13 cellular contexts compared by ENCODE assay signal in the genomic region with DNA sequence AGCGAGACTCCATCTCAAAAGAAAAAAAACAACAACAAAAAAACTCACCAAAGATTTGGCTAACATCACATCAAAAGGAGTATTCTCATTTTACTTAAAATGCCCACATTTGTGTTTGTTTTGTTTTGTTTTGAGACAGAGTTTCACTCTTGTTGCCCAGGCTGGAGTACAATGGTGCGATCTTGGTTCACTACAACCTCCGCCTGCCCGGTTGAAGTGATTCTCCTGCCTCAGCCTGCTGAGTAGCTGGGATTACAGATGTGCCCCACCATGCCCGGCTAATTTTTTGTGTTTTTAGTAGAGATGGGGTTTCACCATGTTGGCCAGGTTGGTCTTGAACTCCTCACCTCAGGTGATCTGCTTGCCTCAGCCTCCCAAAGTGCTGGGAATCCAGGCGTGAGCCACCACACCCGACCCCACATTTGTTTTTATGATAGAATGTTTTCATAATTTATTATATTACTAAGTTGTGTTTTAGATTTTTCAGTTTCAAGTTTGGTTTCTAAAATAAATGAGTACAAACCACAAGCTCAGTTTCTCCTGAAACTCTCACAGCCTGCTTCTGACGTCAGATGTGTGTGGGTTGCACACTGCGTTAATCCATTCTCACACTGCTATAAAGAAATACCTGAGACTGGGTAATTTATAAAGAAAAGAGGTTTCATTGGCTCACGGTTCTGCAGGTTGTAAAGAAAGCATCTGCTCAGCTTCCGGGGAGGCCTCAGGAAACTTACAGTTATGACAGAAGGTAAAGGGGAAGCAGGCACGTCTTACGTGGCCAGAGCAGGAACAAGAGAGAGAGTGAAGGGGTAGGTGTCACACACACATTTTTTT. TPM values are rescaled to one million over a fixed set of nuclear protein-coding genes. Genes with fewer than 3 reads are reported as not detected.
DNase-seq lines count a peak whose midpoint lies in the region; ATAC-seq lines count a peak whose summit lies in the region.
"Not testable (repeated sequence)": the region's sequence is repeated elsewhere in the genome, so short reads cannot be mapped to it uniquely, and the experiment has no call there.
"Had no signal": no experiment of that assay in that cellular context is flagged by ENCODE, and none has a peak within 500 bp of the region (broad histone marks: within the 10 kb centered on the region; RNA-seq: fewer than 3 reads in every experiment).

No MANE protein-coding gene starts in this region.

- not testable (repeated sequence) for H3K4me1 ChIP-seq in CD4-positive, CD25-positive, alpha-beta regulatory T cell (ENCODE audit: control insufficient read depth, insufficient read depth, low read length, poor library complexity, severe bottlenecking)
- peaks cover 14 to 16% of the 10 kb centered on the region in 2 donors for H3K4me1 ChIP-seq in naive thymus-derived CD4-positive, alpha-beta T cell (ENCODE audit: control insufficient read depth in 2 of 2, insufficient read depth in 2 of 2, low read length in 2 of 2)

- peak overlapping the region; percentile 8 for H3K27ac ChIP-seq in CD4-positive, CD25-positive, alpha-beta regulatory T cell (ENCODE audit: insufficient read depth, low read length, poor library complexity, severe bottlenecking)
- not testable (repeated sequence) for H3K27ac ChIP-seq in naive thymus-derived CD4-positive, alpha-beta T cell (ENCODE audit: low read depth, low read length)

- CTCF ChIA-PET in naive thymus-derived CD4-positive, alpha-beta T cell (lab: Charles Lee) = interaction anchor here (1.0 to 1.2 kb wide), 3 partner anchors 30 to 58 kb away, joined by 4 to 6 read pairs (median 5); a partner anchor contains a TSS

- H3K27ac Mint-ChIP-seq in CD4-positive, CD25-positive, alpha-beta regulatory T cell = peak overlapping the region; percentile 2 to 52 (median 51)
- H3K27ac Mint-ChIP-seq in naive thymus-derived CD4-positive, alpha-beta T cell = peak overlapping the region in 8 of 9 donors; percentile 9 to 94 (median 62)

- H3K4me3 Mint-ChIP-seq in CD4-positive, CD25-positive, alpha-beta regulatory T cell = peak overlapping the region in 2 of 4 donors; percentile 24 to 55
- H3K4me3 Mint-ChIP-seq in naive thymus-derived CD4-positive, alpha-beta T cell = peak overlapping the region in 2 of 10 donors; percentile 54 to 67

- H3K4me1 Mint-ChIP-seq in CD4-positive, CD25-positive, alpha-beta regulatory T cell = peaks cover 10 to 46% (median 24%) of the 10 kb centered on the region in 4 donors
- H3K4me1 Mint-ChIP-seq in naive thymus-derived CD4-positive, alpha-beta T cell = peaks cover 28 to 57% (median 41%) of the 10 kb centered on the region in 7 donors

- not testable (repeated sequence) for H3K9me3 Mint-ChIP-seq in CD4-positive, CD25-positive, alpha-beta regulatory T cell; naive thymus-derived CD4-positive, alpha-beta T cell

- ATAC-seq in CD4-positive, CD25-positive, alpha-beta regulatory T cell (ENCODE audit: low read depth in 2 of 2) = peak; percentile 12 to 34
- ATAC-seq in GM18909 (IDR thresholded peaks at IDR 0.05; ENCODE audit: poor library complexity, unreplicated experiment) = peak; percentile 60
- ATAC-seq in HG02588 (IDR thresholded peaks at IDR 0.05; ENCODE audit: unreplicated experiment) = peak; percentile 56
- ATAC-seq in HG03521 (IDR thresholded peaks at IDR 0.05; ENCODE audit: unreplicated experiment) = peak; percentile 58
- ATAC-seq in naive thymus-derived CD4-positive, alpha-beta T cell = peak; percentile 43

- H3K36me3 Mint-ChIP-seq in CD4-positive, CD25-positive, alpha-beta regulatory T cell = not testable (repeated sequence)
- H3K36me3 Mint-ChIP-seq in naive thymus-derived CD4-positive, alpha-beta T cell = peaks cover 0 to 25% (median 7%) of the 10 kb centered on the region in 5 donors

- peak in 1 of 3 donors; percentile 69 for DNase-seq in CD4-positive, CD25-positive, alpha-beta regulatory T cell
- peak; percentile 47 for DNase-seq in activated CD4-positive, CD25-positive, alpha-beta regulatory T cell treated with anti-CD3 and anti-CD28 coated beads, Interleukin-2, amount 50 U/mL, for 16 hours (ENCODE audit: low read depth, low spot score)
- peak; percentile 82 to 85 for DNase-seq in activated T-cell treated with anti-CD3 and anti-CD28 coated beads, Interleukin-2, amount 50 U/mL, for 48 hours
- peak in 1 of 9 donors; percentile 63 for DNase-seq in naive thymus-derived CD4-positive, alpha-beta T cell
- peak; percentile 56 for DNase-seq in stimulated activated CD8-positive, alpha-beta memory T cell treated with anti-CD3 and anti-CD28 coated beads, Interleukin-12 subunit alpha, Interleukin-12 subunit beta, amount 100 ng/mL, for 24 hours (ENCODE audit: extremely low read depth)

- intact Hi-C loops in naive thymus-derived CD4-positive, alpha-beta T cell (cut with micrococcal nuclease) = not testable (repeated sequence)

- H3K4me3 ChIP-seq in CD4-positive, CD25-positive, alpha-beta regulatory T cell (ENCODE audit: low read depth, low read length); naive thymus-derived CD4-positive, alpha-beta T cell (ENCODE audit: low read length): not testable (repeated sequence)

- H3K36me3 ChIP-seq in CD4-positive, CD25-positive, alpha-beta regulatory T cell (ENCODE audit: control insufficient read depth, insufficient read depth, low read length); naive thymus-derived CD4-positive, alpha-beta T cell (ENCODE audit: control insufficient read depth in 2 of 3, insufficient read depth in 3 of 3, low read length in 3 of 3): not testable (repeated sequence)

- not testable (repeated sequence) for H3K27me3 Mint-ChIP-seq in CD4-positive, CD25-positive, alpha-beta regulatory T cell
- peaks cover 0 to 15% (median 0%) of the 10 kb centered on the region in 5 donors for H3K27me3 Mint-ChIP-seq in naive thymus-derived CD4-positive, alpha-beta T cell

- H3K27me3 ChIP-seq in CD4-positive, CD25-positive, alpha-beta regulatory T cell (ENCODE audit: control insufficient read depth, insufficient read depth, low read length); naive thymus-derived CD4-positive, alpha-beta T cell (ENCODE audit: control insufficient read depth in 2 of 2, insufficient read depth in 2 of 2, low read length in 2 of 2): not testable (repeated sequence)

- H3K9me3 ChIP-seq in CD4-positive, CD25-positive, alpha-beta regulatory T cell (ENCODE audit: control insufficient read depth in 2 of 2, low read length in 2 of 2); naive thymus-derived CD4-positive, alpha-beta T cell (ENCODE audit: control insufficient read depth in 2 of 3, low read length in 3 of 3): not testable (repeated sequence)

- POLR2A ChIA-PET in naive thymus-derived CD4-positive, alpha-beta T cell (lab: Charles Lee) = interaction anchor here (0.6 to 4.7 kb wide), 7 partner anchors 10 to 72 kb away, joined by 3 to 33 read pairs (median 7); a partner anchor contains a TSS

RNA-seq across cellular contexts. Expression of a gene that starts 13.8 kb away (rescaled TPM):
- 89.4 TPM for total RNA-seq in CD4-positive, CD25-positive, alpha-beta regulatory T cell
- polyA plus RNA-seq in CD4-positive, CD25-positive, alpha-beta regulatory T cell = 10 to 100 TPM; 31.4 to 84.9 (median 57.2) TPM
- 100 to 1,000 TPM in 4 of 5 experiments, 10 to 100 TPM in 1; 63.9 to 228 (median 151) TPM for total RNA-seq in naive thymus-derived CD4-positive, alpha-beta T cell
- polyA plus RNA-seq in naive thymus-derived CD4-positive, alpha-beta T cell = 10 to 100 TPM; 43.2 to 44.1 TPM
- total RNA-seq: pulmonary artery endothelial cell had no signal
- polyA plus RNA-seq: A549 had no signal

RNA-seq across cellular contexts. Expression of a gene that starts 46.1 kb away (rescaled TPM):
- not detected for total RNA-seq in CD4-positive, CD25-positive, alpha-beta regulatory T cell
- polyA plus RNA-seq in CD4-positive, CD25-positive, alpha-beta regulatory T cell = not detected
- not detected for total RNA-seq in naive thymus-derived CD4-positive, alpha-beta T cell
- polyA plus RNA-seq in naive thymus-derived CD4-positive, alpha-beta T cell = not detected
- total RNA-seq: esophagus mucosa, heart right ventricle, pulmonary artery endothelial cell, urinary bladder had no signal
- polyA plus RNA-seq: A549, urinary bladder had no signal

RNA-seq across cellular contexts. Expression of a gene that starts 53.0 kb away (rescaled TPM):
- 2.4 TPM for total RNA-seq in CD4-positive, CD25-positive, alpha-beta regulatory T cell
- 1 to 10 TPM in 1 of 4 donors, under 1 TPM in 3; 0.53 to 2.1 (median 0.69) TPM for polyA plus RNA-seq in CD4-positive, CD25-positive, alpha-beta regulatory T cell
- 1 to 10 TPM in 3 of 5 experiments, under 1 TPM in 2; 0.57 to 6.5 (median 1.4) TPM for total RNA-seq in naive thymus-derived CD4-positive, alpha-beta T cell
- polyA plus RNA-seq in naive thymus-derived CD4-positive, alpha-beta T cell = under 1 TPM; 0.54 to 0.66 TPM

RNA-seq across cellular contexts. Expression of a gene that starts 58.6 kb away (rescaled TPM):
- 89.1 TPM for total RNA-seq in CD4-positive, CD25-positive, alpha-beta regulatory T cell
- 10 to 100 TPM; 49.4 to 65.1 (median 56.1) TPM for polyA plus RNA-seq in CD4-positive, CD25-positive, alpha-beta regulatory T cell
- 100 to 1,000 TPM in 1 of 5 experiments, 10 to 100 TPM in 4; 62.5 to 141 (median 81.3) TPM for total RNA-seq in naive thymus-derived CD4-positive, alpha-beta T cell
- 10 to 100 TPM; 36.9 to 50.7 TPM for polyA plus RNA-seq in naive thymus-derived CD4-positive, alpha-beta T cell
